In the genomic region with DNA sequence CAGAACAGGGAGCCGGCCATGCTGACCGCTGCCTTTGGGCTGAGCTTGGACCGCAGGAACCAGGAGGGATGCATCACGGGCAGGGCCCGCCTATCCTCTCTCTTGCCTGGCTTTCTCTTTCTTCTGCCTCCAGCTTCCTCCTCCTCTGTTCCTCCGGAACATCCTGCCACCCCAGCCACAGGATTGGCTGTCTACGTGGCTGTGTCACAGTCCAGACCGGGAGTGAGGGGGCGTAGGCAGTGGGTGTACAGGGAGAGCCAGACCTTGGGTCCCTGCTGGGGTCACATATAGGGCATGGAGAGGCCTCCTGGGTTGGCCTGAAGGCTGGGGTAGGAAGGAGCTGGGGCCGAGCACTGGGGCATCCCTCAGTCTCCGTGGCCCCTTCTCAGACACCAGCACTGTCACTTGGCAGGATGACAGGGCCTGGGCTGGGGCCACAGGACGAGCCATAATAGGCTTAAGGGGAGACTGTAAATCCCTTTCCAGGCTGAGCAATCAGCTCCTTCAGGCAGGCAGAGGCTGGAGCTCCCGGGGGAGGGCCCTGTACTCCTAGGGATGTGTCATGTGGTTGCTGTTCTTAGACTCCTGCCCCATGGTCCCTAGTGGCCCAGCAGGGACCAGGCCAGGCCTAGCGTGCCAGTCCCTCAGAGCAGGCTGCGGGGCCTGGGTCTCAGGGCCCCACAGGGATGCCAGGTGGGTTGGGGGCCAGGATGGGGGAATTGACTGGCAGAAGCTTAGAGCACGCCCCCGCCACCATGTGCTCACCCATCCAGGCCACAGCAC, we compare ENCODE assay signal across 9 cellular contexts. TPM values are rescaled to one million over a fixed set of nuclear protein-coding genes. Genes with fewer than 3 reads are reported as not detected.
DNase-seq lines count a peak whose midpoint lies in the region; ATAC-seq and TF ChIP-seq lines count a peak whose summit lies in the region.
"Had no signal": no experiment of that assay in that cellular context is flagged by ENCODE, and none has a peak within 500 bp of the region (broad histone marks: within the 10 kb centered on the region; RNA-seq: fewer than 3 reads in every experiment).

No MANE protein-coding gene starts in this region.

- H3K4me2 ChIP-seq in osteoblast (ENCODE audit: insufficient read depth, low read length), result peak overlapping the region; percentile 68

- TF ChIP-seq CTCF in fibroblast of the aortic adventitia (IDR thresholded peaks at IDR 0.05; ENCODE audit: insufficient read depth, low read length) (no peak), osteoblast (IDR thresholded peaks at IDR 0.05; ENCODE audit: extremely low read depth, low read depth, low read length) (no peak), progenitor cell of endocrine pancreas (IDR thresholded peaks at IDR 0.05; ENCODE audit: unreplicated experiment) (no peak), transverse colon (IDR thresholded peaks at IDR 0.05) (no peak)

- H3K27me3 ChIP-seq in NT2/D1 (ENCODE audit: insufficient read depth, insufficient read length), result no peaks in the 10 kb centered on the region
- no peaks in the 10 kb centered on the region for H3K27me3 ChIP-seq in osteoblast (ENCODE audit: insufficient read depth, low read length)
- no peaks in the 10 kb centered on the region for H3K27me3 ChIP-seq in transverse colon

- DNase-seq in GM03348 (ENCODE audit: low spot score), result peak; percentile 78
- no peak for DNase-seq in NT2/D1 (ENCODE audit: low read depth, low spot score)
- peak; percentile 18 for DNase-seq in fibroblast of the aortic adventitia (ENCODE audit: low read depth)
- DNase-seq in osteoblast (ENCODE audit: insufficient read length, low spot score, missing footprints), result peak; percentile 99
- no peak for DNase-seq in stimulated activated CD4-positive, alpha-beta T cell treated with anti-CD3 and anti-CD28 coated beads, Interleukin-2, amount 100 ng/mL, for 24 hours
- no peak for DNase-seq in progenitor cell of endocrine pancreas (ENCODE audit: low spot score, unreplicated experiment)
- DNase-seq in transverse colon, result no peak
- DNase-seq: MM.1S had no signal

- H3K4me1 ChIP-seq in NT2/D1 (ENCODE audit: insufficient read depth, insufficient read length) (peaks cover 45% of the 10 kb centered on the region), osteoblast (ENCODE audit: insufficient read depth, low read length) (peaks cover 20% of the 10 kb centered on the region), transverse colon (peaks cover 10 to 60% (median 27%) of the 10 kb centered on the region in 4 donors)

- peaks cover 27% of the 10 kb centered on the region for H3K4me1 Mint-ChIP-seq in progenitor cell of endocrine pancreas (ENCODE audit: low read depth)

- H3K9me3 Mint-ChIP-seq in progenitor cell of endocrine pancreas (ENCODE audit: low read depth), result no peaks in the 10 kb centered on the region

- H3K36me3 Mint-ChIP-seq in progenitor cell of endocrine pancreas (ENCODE audit: insufficient read depth), result no peaks in the 10 kb centered on the region

- no peaks in the 10 kb centered on the region for H3K79me2 ChIP-seq in osteoblast (ENCODE audit: insufficient read depth, low read length)

- H3K36me3 ChIP-seq in NT2/D1 (ENCODE audit: insufficient read depth, insufficient read length, low read length) (no peaks in the 10 kb centered on the region), osteoblast (ENCODE audit: insufficient read depth, low read length) (no peaks in the 10 kb centered on the region), transverse colon (no peaks in the 10 kb centered on the region)

- H3K9ac ChIP-seq in NT2/D1 (ENCODE audit: insufficient read length, low read depth), result peak overlapping the region; percentile 24

- TF ChIP-seq EP300 in transverse colon (IDR thresholded peaks at IDR 0.05; ENCODE audit: low read depth), result no peak

- no peak overlapping the region for H3K4me3 Mint-ChIP-seq in progenitor cell of endocrine pancreas (ENCODE audit: low read depth)

- H3K9me3 ChIP-seq in NT2/D1 (ENCODE audit: insufficient read depth, low read length) (no peaks in the 10 kb centered on the region), osteoblast (ENCODE audit: low read depth, low read length) (no peaks in the 10 kb centered on the region), transverse colon (no peaks in the 10 kb centered on the region)

- H4K20me1 ChIP-seq in osteoblast (ENCODE audit: insufficient read depth, low read length), result no peaks in the 10 kb centered on the region

- no peak overlapping the region for H3K27ac Mint-ChIP-seq in progenitor cell of endocrine pancreas

- TF ChIP-seq POLR2A in transverse colon (IDR thresholded peaks at IDR 0.05), result no peak

- H2AFZ ChIP-seq in osteoblast (ENCODE audit: low read length), result peak overlapping the region; percentile 76

- in situ Hi-C loops in transverse colon (cut with MboI; ENCODE audit: low pct_ligation_motif_present in 1 of 4, low pct_unique_long_range_greater_than_20kb in 1 of 4, low sequenced_read_pairs in 3 of 4), result no loop called here

- intact Hi-C loops in transverse colon (cut with DNase I; ENCODE audit: low total_unique reads), result no loop called here

- no peak for ATAC-seq in HG03520 (IDR thresholded peaks at IDR 0.05; ENCODE audit: unreplicated experiment)

- H3K4me3 ChIP-seq in NT2/D1 (ENCODE audit: insufficient read length, low read depth) (no peak overlapping the region), fibroblast of the aortic adventitia (ENCODE audit: low read depth, low read length) (no peak overlapping the region), osteoblast (ENCODE audit: insufficient read depth, low read length) (peak overlapping the region; percentile 9), transverse colon (no peak overlapping the region)

- WGBS in transverse colon (ENCODE audit: low coverage in 1 of 2), 2 donors, result 75 to 94% methylated on average over 2 to 17 of the region's 17 CpGs

- peak overlapping the region; percentile 73 for H3K27ac ChIP-seq in osteoblast (ENCODE audit: low read depth, low read length)
- H3K27ac ChIP-seq in transverse colon, result peak overlapping the region in 2 of 4 donors; percentile 31

- H3K27me3 Mint-ChIP-seq in progenitor cell of endocrine pancreas, result peaks cover 2% of the 10 kb centered on the region

RNA-seq across cellular contexts. Expression of a gene that starts 25.4 kb away (rescaled TPM):
- total RNA-seq in fibroblast of the aortic adventitia (ENCODE audit: low replicate concordance), result not detected in 2 replicates
- total RNA-seq in osteoblast, result under 0.01 and 1.1 TPM in 2 replicates
- 35.1 and 41.3 TPM in 2 replicates for total RNA-seq in progenitor cell of endocrine pancreas
- total RNA-seq in transverse colon, result under 1 TPM in 2 of 4 donors, not detected in 2; 0.27 to 0.95 TPM

Comparison
In these comparisons a context has a peak if more than half of its experiments do, and no peak if none do; other contexts are left out.
1. DNase-seq: peak in GM03348 (single experiment), fibroblast of the aortic adventitia (single experiment) and osteoblast (single experiment); none in NT2/D1 (single experiment), stimulated activated CD4-positive, alpha-beta T cell treated with anti-CD3 and anti-CD28 coated beads, Interleukin-2, amount 100 ng/mL, for 24 hours (0 of 2), progenitor cell of endocrine pancreas (single experiment) and transverse colon (single experiment).
2. RNA of a gene that starts 25.4 kb away (total RNA-seq): 35.1 to 41.3 TPM in progenitor cell of endocrine pancreas; under 0.01 to 1.1 TPM in osteoblast, 0.27 to 0.95 TPM in transverse colon and not detected in fibroblast of the aortic adventitia; every median in the first group is over 10 times any median in the second.